1 cellular context compared by ENCODE assay signal in the genomic region with DNA sequence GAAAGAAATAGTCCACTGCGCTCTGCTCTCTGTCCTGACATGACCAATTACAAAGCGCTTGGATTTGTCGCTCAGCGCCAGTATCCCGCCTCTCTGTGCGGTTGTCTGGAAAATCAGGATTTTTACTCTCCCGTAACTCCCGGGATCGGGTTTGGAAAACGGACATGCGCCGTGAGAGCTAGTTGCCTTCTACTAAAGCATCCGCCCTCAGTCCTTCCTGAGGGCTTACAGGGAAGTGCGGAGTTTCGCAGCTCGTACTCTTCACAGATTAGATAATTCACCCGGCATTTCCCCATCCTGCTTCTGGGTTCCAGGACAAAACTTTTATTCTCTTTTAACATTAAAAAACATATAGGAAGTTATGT.
TF ChIP-seq lines count a peak whose summit lies in the region.

No MANE protein-coding gene starts in this region.

TF ChIP-seq in HepG2, 621 proteins besides CTCF, POLR2A, EP300 and RAD21 (continued from another document and continues in another):
- TF ChIP-seq, protein P1, sequence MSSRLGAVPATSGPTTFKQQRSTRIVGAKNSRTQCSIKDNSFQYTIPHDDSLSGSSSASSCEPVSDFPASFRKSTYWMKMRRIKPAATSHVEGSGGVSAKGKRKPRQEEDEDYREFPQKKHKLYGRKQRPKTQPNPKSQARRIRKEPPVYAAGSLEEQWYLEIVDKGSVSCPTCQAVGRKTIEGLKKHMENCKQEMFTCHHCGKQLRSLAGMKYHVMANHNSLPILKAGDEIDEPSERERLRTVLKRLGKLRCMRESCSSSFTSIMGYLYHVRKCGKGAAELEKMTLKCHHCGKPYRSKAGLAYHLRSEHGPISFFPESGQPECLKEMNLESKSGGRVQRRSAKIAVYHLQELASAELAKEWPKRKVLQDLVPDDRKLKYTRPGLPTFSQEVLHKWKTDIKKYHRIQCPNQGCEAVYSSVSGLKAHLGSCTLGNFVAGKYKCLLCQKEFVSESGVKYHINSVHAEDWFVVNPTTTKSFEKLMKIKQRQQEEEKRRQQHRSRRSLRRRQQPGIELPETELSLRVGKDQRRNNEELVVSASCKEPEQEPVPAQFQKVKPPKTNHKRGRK (CRISPR knock-in tag; IDR thresholded peaks at IDR 0.05): no peak
- TF ChIP-seq SYNCRIP (IDR thresholded peaks at IDR 0.05; ENCODE audit: insufficient read depth, low read depth, low read length): no peak
- no peak; the same call in 1 of the 2 replicates for TF ChIP-seq KLF15 (CRISPR knock-in tag; IDR thresholded peaks at IDR 0.05; ENCODE audit: borderline replicate concordance)
- TF ChIP-seq ZNF530 (CRISPR knock-in tag; IDR thresholded peaks at IDR 0.05; ENCODE audit: low read depth): no peak
- no peak for TF ChIP-seq CC2D1A (CRISPR knock-in tag; IDR thresholded peaks at IDR 0.05)
- 0 out of 2 replicates have a peak, but pooled peaks have one; percentile 26 for TF ChIP-seq ZNF577 (CRISPR knock-in tag; IDR thresholded peaks at IDR 0.05; ENCODE audit: borderline replicate concordance, low read depth)
- TF ChIP-seq IRX3 (CRISPR knock-in tag; IDR thresholded peaks at IDR 0.05; ENCODE audit: borderline replicate concordance, low read depth): peak; percentile 14; the same call in 1 of the 2 replicates
- TF ChIP-seq, protein P2, sequence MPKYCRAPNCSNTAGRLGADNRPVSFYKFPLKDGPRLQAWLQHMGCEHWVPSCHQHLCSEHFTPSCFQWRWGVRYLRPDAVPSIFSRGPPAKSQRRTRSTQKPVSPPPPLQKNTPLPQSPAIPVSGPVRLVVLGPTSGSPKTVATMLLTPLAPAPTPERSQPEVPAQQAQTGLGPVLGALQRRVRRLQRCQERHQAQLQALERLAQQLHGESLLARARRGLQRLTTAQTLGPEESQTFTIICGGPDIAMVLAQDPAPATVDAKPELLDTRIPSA (CRISPR knock-in tag; IDR thresholded peaks at IDR 0.05; ENCODE audit: borderline replicate concordance): no peak
- TF ChIP-seq, protein P3, sequence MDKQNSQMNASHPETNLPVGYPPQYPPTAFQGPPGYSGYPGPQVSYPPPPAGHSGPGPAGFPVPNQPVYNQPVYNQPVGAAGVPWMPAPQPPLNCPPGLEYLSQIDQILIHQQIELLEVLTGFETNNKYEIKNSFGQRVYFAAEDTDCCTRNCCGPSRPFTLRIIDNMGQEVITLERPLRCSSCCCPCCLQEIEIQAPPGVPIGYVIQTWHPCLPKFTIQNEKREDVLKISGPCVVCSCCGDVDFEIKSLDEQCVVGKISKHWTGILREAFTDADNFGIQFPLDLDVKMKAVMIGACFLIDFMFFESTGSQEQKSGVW (CRISPR knock-in tag; IDR thresholded peaks at IDR 0.05; ENCODE audit: borderline replicate concordance): no peak
- no peak for TF ChIP-seq TOPORS (CRISPR knock-in tag; IDR thresholded peaks at IDR 0.05)
- no peak for TF ChIP-seq PHF20 (CRISPR knock-in tag; IDR thresholded peaks at IDR 0.05)
- TF ChIP-seq, protein P4, sequence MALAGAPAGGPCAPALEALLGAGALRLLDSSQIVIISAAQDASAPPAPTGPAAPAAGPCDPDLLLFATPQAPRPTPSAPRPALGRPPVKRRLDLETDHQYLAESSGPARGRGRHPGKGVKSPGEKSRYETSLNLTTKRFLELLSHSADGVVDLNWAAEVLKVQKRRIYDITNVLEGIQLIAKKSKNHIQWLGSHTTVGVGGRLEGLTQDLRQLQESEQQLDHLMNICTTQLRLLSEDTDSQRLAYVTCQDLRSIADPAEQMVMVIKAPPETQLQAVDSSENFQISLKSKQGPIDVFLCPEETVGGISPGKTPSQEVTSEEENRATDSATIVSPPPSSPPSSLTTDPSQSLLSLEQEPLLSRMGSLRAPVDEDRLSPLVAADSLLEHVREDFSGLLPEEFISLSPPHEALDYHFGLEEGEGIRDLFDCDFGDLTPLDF (CRISPR knock-in tag; IDR thresholded peaks at IDR 0.05): peak; percentile 44; the same call in 1 of the 2 replicates
- no peak for TF ChIP-seq PAX8 (CRISPR knock-in tag; IDR thresholded peaks at IDR 0.05; ENCODE audit: borderline replicate concordance)
- TF ChIP-seq ZNF713 (CRISPR knock-in tag; IDR thresholded peaks at IDR 0.05): no peak
- TF ChIP-seq, protein P5, sequence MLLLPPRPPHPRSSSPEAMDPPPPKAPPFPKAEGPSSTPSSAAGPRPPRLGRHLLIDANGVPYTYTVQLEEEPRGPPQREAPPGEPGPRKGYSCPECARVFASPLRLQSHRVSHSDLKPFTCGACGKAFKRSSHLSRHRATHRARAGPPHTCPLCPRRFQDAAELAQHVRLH (CRISPR knock-in tag; IDR thresholded peaks at IDR 0.05; ENCODE audit: borderline replicate concordance, low read depth): peak; percentile 27; the same call in 1 of the 2 replicates
- TF ChIP-seq, protein P6, sequence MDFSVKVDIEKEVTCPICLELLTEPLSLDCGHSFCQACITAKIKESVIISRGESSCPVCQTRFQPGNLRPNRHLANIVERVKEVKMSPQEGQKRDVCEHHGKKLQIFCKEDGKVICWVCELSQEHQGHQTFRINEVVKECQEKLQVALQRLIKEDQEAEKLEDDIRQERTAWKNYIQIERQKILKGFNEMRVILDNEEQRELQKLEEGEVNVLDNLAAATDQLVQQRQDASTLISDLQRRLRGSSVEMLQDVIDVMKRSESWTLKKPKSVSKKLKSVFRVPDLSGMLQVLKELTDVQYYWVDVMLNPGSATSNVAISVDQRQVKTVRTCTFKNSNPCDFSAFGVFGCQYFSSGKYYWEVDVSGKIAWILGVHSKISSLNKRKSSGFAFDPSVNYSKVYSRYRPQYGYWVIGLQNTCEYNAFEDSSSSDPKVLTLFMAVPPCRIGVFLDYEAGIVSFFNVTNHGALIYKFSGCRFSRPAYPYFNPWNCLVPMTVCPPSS (IDR thresholded peaks at IDR 0.05): no peak
- 0 out of 2 replicates have a peak, but pooled peaks have one; percentile 30 for TF ChIP-seq ZNF879 (CRISPR knock-in tag; IDR thresholded peaks at IDR 0.05)
- no peak for TF ChIP-seq SRSF4 (IDR thresholded peaks at IDR 0.05; ENCODE audit: low read depth, low read length, poor library complexity, severe bottlenecking)
- peak; percentile 9; the same call in 1 of the 2 replicates for TF ChIP-seq HIVEP1 (CRISPR knock-in tag; IDR thresholded peaks at IDR 0.05)
- TF ChIP-seq ZNF12 (CRISPR knock-in tag; IDR thresholded peaks at IDR 0.05): peak; percentile 77; the same call in 1 of the 2 replicates
- TF ChIP-seq FOSL2 (CRISPR knock-in tag; IDR thresholded peaks at IDR 0.05): peak; percentile 43
- TF ChIP-seq ZNF335 (CRISPR knock-in tag; IDR thresholded peaks at IDR 0.05): 0 out of 2 replicates have a peak, but pooled peaks have one; percentile 79
- no peak for TF ChIP-seq FOXA1 (IDR thresholded peaks at IDR 0.05)
- peak; percentile 14; the same call in 1 of the 2 replicates for TF ChIP-seq FOXA1 (CRISPR knock-in tag; IDR thresholded peaks at IDR 0.05)
- TF ChIP-seq BRCA1 (CRISPR knock-in tag; IDR thresholded peaks at IDR 0.05): no peak; the same call in 1 of the 2 replicates
- TF ChIP-seq PPARG (CRISPR knock-in tag; conservative IDR thresholded peaks at IDR 0.05): 0 out of 2 replicates have a peak, but pooled peaks have one; percentile 12
- no peak for TF ChIP-seq WIZ (CRISPR knock-in tag; IDR thresholded peaks at IDR 0.05)
- no peak for TF ChIP-seq ZNF460 (CRISPR knock-in tag; IDR thresholded peaks at IDR 0.05; ENCODE audit: borderline replicate concordance)
- TF ChIP-seq ZNF569 (CRISPR knock-in tag; IDR thresholded peaks at IDR 0.05; ENCODE audit: borderline replicate concordance): no peak
- TF ChIP-seq, protein P7, sequence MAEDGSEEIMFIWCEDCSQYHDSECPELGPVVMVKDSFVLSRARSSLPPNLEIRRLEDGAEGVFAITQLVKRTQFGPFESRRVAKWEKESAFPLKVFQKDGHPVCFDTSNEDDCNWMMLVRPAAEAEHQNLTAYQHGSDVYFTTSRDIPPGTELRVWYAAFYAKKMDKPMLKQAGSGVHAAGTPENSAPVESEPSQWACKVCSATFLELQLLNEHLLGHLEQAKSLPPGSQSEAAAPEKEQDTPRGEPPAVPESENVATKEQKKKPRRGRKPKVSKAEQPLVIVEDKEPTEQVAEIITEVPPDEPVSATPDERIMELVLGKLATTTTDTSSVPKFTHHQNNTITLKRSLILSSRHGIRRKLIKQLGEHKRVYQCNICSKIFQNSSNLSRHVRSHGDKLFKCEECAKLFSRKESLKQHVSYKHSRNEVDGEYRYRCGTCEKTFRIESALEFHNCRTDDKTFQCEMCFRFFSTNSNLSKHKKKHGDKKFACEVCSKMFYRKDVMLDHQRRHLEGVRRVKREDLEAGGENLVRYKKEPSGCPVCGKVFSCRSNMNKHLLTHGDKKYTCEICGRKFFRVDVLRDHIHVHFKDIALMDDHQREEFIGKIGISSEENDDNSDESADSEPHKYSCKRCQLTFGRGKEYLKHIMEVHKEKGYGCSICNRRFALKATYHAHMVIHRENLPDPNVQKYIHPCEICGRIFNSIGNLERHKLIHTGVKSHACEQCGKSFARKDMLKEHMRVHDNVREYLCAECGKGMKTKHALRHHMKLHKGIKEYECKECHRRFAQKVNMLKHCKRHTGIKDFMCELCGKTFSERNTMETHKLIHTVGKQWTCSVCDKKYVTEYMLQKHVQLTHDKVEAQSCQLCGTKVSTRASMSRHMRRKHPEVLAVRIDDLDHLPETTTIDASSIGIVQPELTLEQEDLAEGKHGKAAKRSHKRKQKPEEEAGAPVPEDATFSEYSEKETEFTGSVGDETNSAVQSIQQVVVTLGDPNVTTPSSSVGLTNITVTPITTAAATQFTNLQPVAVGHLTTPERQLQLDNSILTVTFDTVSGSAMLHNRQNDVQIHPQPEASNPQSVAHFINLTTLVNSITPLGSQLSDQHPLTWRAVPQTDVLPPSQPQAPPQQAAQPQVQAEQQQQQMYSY (CRISPR knock-in tag; IDR thresholded peaks at IDR 0.05): peak; percentile 98
- peak; percentile 36; the same call in 1 of the 2 replicates for TF ChIP-seq ZSCAN25 (CRISPR knock-in tag; IDR thresholded peaks at IDR 0.05)
- no peak for TF ChIP-seq AHR (CRISPR knock-in tag; IDR thresholded peaks at IDR 0.05)
- TF ChIP-seq, protein P8, sequence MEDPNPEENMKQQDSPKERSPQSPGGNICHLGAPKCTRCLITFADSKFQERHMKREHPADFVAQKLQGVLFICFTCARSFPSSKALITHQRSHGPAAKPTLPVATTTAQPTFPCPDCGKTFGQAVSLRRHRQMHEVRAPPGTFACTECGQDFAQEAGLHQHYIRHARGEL (CRISPR knock-in tag; IDR thresholded peaks at IDR 0.05): no peak
- TF ChIP-seq, protein P9, sequence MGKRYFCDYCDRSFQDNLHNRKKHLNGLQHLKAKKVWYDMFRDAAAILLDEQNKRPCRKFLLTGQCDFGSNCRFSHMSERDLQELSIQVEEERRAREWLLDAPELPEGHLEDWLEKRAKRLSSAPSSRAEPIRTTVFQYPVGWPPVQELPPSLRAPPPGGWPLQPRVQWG (CRISPR knock-in tag; IDR thresholded peaks at IDR 0.05; ENCODE audit: borderline replicate concordance, low read depth): no peak
- no peak for TF ChIP-seq ZNF558 (CRISPR knock-in tag; IDR thresholded peaks at IDR 0.05; ENCODE audit: borderline replicate concordance)
- no peak for TF ChIP-seq SCMH1 (CRISPR knock-in tag; IDR thresholded peaks at IDR 0.05; ENCODE audit: borderline replicate concordance)
- no peak for TF ChIP-seq HDAC6 (IDR thresholded peaks at IDR 0.05; ENCODE audit: low read depth, low read length)
- TF ChIP-seq JUN (CRISPR knock-in tag; IDR thresholded peaks at IDR 0.05): no peak
- TF ChIP-seq, protein P10, sequence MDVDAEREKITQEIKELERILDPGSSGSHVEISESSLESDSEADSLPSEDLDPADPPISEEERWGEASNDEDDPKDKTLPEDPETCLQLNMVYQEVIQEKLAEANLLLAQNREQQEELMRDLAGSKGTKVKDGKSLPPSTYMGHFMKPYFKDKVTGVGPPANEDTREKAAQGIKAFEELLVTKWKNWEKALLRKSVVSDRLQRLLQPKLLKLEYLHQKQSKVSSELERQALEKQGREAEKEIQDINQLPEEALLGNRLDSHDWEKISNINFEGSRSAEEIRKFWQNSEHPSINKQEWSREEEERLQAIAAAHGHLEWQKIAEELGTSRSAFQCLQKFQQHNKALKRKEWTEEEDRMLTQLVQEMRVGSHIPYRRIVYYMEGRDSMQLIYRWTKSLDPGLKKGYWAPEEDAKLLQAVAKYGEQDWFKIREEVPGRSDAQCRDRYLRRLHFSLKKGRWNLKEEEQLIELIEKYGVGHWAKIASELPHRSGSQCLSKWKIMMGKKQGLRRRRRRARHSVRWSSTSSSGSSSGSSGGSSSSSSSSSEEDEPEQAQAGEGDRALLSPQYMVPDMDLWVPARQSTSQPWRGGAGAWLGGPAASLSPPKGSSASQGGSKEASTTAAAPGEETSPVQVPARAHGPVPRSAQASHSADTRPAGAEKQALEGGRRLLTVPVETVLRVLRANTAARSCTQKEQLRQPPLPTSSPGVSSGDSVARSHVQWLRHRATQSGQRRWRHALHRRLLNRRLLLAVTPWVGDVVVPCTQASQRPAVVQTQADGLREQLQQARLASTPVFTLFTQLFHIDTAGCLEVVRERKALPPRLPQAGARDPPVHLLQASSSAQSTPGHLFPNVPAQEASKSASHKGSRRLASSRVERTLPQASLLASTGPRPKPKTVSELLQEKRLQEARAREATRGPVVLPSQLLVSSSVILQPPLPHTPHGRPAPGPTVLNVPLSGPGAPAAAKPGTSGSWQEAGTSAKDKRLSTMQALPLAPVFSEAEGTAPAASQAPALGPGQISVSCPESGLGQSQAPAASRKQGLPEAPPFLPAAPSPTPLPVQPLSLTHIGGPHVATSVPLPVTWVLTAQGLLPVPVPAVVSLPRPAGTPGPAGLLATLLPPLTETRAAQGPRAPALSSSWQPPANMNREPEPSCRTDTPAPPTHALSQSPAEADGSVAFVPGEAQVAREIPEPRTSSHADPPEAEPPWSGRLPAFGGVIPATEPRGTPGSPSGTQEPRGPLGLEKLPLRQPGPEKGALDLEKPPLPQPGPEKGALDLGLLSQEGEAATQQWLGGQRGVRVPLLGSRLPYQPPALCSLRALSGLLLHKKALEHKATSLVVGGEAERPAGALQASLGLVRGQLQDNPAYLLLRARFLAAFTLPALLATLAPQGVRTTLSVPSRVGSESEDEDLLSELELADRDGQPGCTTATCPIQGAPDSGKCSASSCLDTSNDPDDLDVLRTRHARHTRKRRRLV (CRISPR knock-in tag; IDR thresholded peaks at IDR 0.05): peak; percentile 78; the same call in 1 of the 2 replicates
- peak; percentile 26; the same call in 1 of the 2 replicates for TF ChIP-seq MIXL1 (CRISPR knock-in tag; IDR thresholded peaks at IDR 0.05)
- TF ChIP-seq ZNF607 (CRISPR knock-in tag; IDR thresholded peaks at IDR 0.05; ENCODE audit: borderline replicate concordance): peak; percentile 5; the same call in 1 of the 2 replicates
- TF ChIP-seq SETDB1 (CRISPR knock-in tag; IDR thresholded peaks at IDR 0.05; ENCODE audit: borderline replicate concordance): no peak
- TF ChIP-seq, protein P11, sequence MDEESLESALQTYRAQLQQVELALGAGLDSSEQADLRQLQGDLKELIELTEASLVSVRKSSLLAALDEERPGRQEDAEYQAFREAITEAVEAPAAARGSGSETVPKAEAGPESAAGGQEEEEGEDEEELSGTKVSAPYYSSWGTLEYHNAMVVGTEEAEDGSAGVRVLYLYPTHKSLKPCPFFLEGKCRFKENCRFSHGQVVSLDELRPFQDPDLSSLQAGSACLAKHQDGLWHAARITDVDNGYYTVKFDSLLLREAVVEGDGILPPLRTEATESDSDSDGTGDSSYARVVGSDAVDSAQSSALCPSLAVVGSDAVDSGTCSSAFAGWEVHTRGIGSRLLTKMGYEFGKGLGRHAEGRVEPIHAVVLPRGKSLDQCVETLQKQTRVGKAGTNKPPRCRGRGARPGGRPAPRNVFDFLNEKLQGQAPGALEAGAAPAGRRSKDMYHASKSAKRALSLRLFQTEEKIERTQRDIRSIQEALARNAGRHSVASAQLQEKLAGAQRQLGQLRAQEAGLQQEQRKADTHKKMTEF (CRISPR knock-in tag; IDR thresholded peaks at IDR 0.05): no peak; the same call in none of the 2 replicates
- peak; percentile 91 for TF ChIP-seq ZNF20 (CRISPR knock-in tag; IDR thresholded peaks at IDR 0.05)
- TF ChIP-seq SIN3B (IDR thresholded peaks at IDR 0.05; ENCODE audit: low read length): no peak
- no peak for TF ChIP-seq SNAPC2 (CRISPR knock-in tag; IDR thresholded peaks at IDR 0.05)
